In genomic region chr15:77644543-77645247, GRCh38 we compare ENCODE assay signal across 16 cellular contexts. TPM values are rescaled to one million over a fixed set of nuclear protein-coding genes. Genes with fewer than 3 reads are reported as not detected.
A peak's percentile ranks its signal among the peaks of the same experiment; 100 is the strongest.
DNase-seq lines count a peak whose midpoint lies in the region; ATAC-seq and TF ChIP-seq lines count a peak whose summit lies in the region.
"Had no signal": no experiment of that assay in that cellular context is flagged by ENCODE, and none has a peak within 500 bp of the region (broad histone marks: within the 10 kb centered on the region; RNA-seq: fewer than 3 reads in every experiment).

No MANE protein-coding gene starts in this region.

- H3K4me1 Mint-ChIP-seq in WTC11 (peaks cover 11% of the 10 kb centered on the region), immature natural killer cell (no peaks in the 10 kb centered on the region)
- H3K4me1 Mint-ChIP-seq: CD4-positive, alpha-beta memory T cell had no signal

- H3K27me3 ChIP-seq in transverse colon: no peaks in the 10 kb centered on the region
- H3K27me3 ChIP-seq: BE2C had no signal

- H3K9me3 Mint-ChIP-seq in WTC11: no peaks in the 10 kb centered on the region
- H3K9me3 Mint-ChIP-seq in immature natural killer cell: no peaks in the 10 kb centered on the region
- H3K9me3 Mint-ChIP-seq: GM23338, H9 had no signal

- no peak for TF ChIP-seq POLR2A in transverse colon (IDR thresholded peaks at IDR 0.05)

- no peak overlapping the region for H3K27ac ChIP-seq in transverse colon
- H3K27ac ChIP-seq: A549, C4-2B had no signal

- intact Hi-C loops in left colon (cut with DNase I, micrococcal nuclease): no loop called here
- intact Hi-C loops in transverse colon (cut with DNase I; ENCODE audit: low total_unique reads): loop anchor here (1.0 kb wide), 1 partner anchor 36 kb away; no protein-coding TSS in a partner anchor

- no peak overlapping the region for H3K4me3 ChIP-seq in transverse colon
- H3K4me3 ChIP-seq: A549, GM23338 had no signal

- DNase-seq in Daoy (ENCODE audit: low read depth): peak; percentile 15
- DNase-seq in WTC11 (ENCODE audit: low spot score): no peak
- no peak for DNase-seq in left colon
- peak; percentile 18 for DNase-seq in transverse colon
- no peak for DNase-seq in immature natural killer cell
- no peak for DNase-seq in stimulated activated CD4-positive, alpha-beta T cell treated with anti-CD3 and anti-CD28 coated beads, Interleukin-2, amount 100 ng/mL, for 48 hours
- no peak for DNase-seq in stimulated activated CD4-positive, alpha-beta T cell treated with anti-CD3 and anti-CD28 coated beads, Interleukin-1b, Interleukin-23, amount 100 ng/mL, for 48 hours
- DNase-seq: BE2C; CD4-positive, alpha-beta memory T cell; DMS79; GDM1; H9 had no signal

- 70% methylated on average over 14 of the region's 14 CpGs; no CpG with 5 or more reads in 1 of the 2 donors for WGBS in transverse colon (ENCODE audit: low coverage in 1 of 2), 2 donors

- H3K36me3 ChIP-seq in transverse colon: no peaks in the 10 kb centered on the region
- H3K36me3 ChIP-seq: BE2C had no signal

- CTCF ChIA-PET in WTC11 (lab: Charles Lee): interaction anchor here (0.9 to 8.0 kb wide), 7 partner anchors 10 to 176 kb away, joined by 3 to 72 read pairs (median 5); partner anchors contain the start of gene LINGO1

- no peaks in the 10 kb centered on the region for H3K9me3 ChIP-seq in transverse colon
- H3K9me3 ChIP-seq: A549, BE2C had no signal

- ATAC-seq in WTC11: no peak
- peak; percentile 39 for ATAC-seq in left colon
- ATAC-seq: A549 had no signal

- peaks cover 0 to 4% (median 2%) of the 10 kb centered on the region in 4 donors for H3K4me1 ChIP-seq in transverse colon
- H3K4me1 ChIP-seq: A549 had no signal

- no peak overlapping the region for H3K27ac Mint-ChIP-seq in WTC11
- H3K27ac Mint-ChIP-seq in immature natural killer cell: no peak overlapping the region
- H3K27ac Mint-ChIP-seq: GM23338 had no signal

- no peaks in the 10 kb centered on the region for H3K36me3 Mint-ChIP-seq in WTC11
- no peaks in the 10 kb centered on the region for H3K36me3 Mint-ChIP-seq in immature natural killer cell
- H3K36me3 Mint-ChIP-seq: CD4-positive, alpha-beta memory T cell had no signal

- in situ Hi-C loops in transverse colon (cut with MboI; ENCODE audit: low pct_ligation_motif_present in 1 of 4, low pct_unique_long_range_greater_than_20kb in 1 of 4, low sequenced_read_pairs in 3 of 4): loop anchor here in 2 of 4 donors (25.0 kb wide), 1 partner anchor 168 kb away; no protein-coding TSS in a partner anchor

- no peak overlapping the region for H3K4me3 Mint-ChIP-seq in WTC11
- no peak overlapping the region for H3K4me3 Mint-ChIP-seq in immature natural killer cell
- H3K4me3 Mint-ChIP-seq: CD4-positive, alpha-beta memory T cell; GM23338; H9 had no signal

- H3K27me3 Mint-ChIP-seq in WTC11 (ENCODE audit: low read depth): no peaks in the 10 kb centered on the region
- H3K27me3 Mint-ChIP-seq in immature natural killer cell (ENCODE audit: low read depth in 3 of 3): peaks cover 3 to 6% (median 4%) of the 10 kb centered on the region in 3 donors

- POLR2A ChIA-PET in WTC11 (lab: Charles Lee): interaction anchor here (0.6 to 1.0 kb wide), 2 partner anchors 12 to 94 kb away, joined by 3 read pairs; no protein-coding TSS in a partner anchor

- TF ChIP-seq CTCF in WTC11 (IDR thresholded peaks at IDR 0.05) (no peak), transverse colon (IDR thresholded peaks at IDR 0.05) (no peak)

- no peak for TF ChIP-seq EP300 in transverse colon (IDR thresholded peaks at IDR 0.05; ENCODE audit: low read depth)

TF ChIP-seq in WTC11, 78 proteins besides CTCF, POLR2A, EP300 and RAD21:
- no peak for TF ChIP-seq NR3C1 (CRISPR knock-in tag; conservative IDR thresholded peaks at IDR 0.05; ENCODE audit: low read depth)
- 0 out of 2 replicates have a peak, but pooled peaks have one; percentile 37 for TF ChIP-seq GTF2I (CRISPR knock-in tag; conservative IDR thresholded peaks at IDR 0.05)
- no peak for TF ChIP-seq SOX15 (CRISPR knock-in tag; IDR thresholded peaks at IDR 0.05)

RNA-seq across cellular contexts. Expression of gene LINGO1, which starts 12.0 kb away (rescaled TPM):
- 0.11 TPM in 1 of 2 replicates, not detected in the other for total RNA-seq in Daoy (2014; rRNA removed; shearing (Covaris generic))
- 51.3 to 60.5 TPM (median 58.9 TPM) in 3 replicates for total RNA-seq in WTC11 (2021)
- 1 to 10 TPM; 1.2 to 2.2 TPM for total RNA-seq in left colon
- under 1 TPM in 2 of 4 donors, not detected in 2; 0.27 to 0.95 TPM for total RNA-seq in transverse colon
- polyA plus RNA-seq in immature natural killer cell: not detected
- total RNA-seq: CD4-positive, alpha-beta memory T cell had no signal
- polyA plus RNA-seq: AG04450; CD4-positive, alpha-beta memory T cell had no signal

Comparison
In these comparisons a context has a peak if more than half of its experiments do, and no peak if none do; other contexts are left out.
1. DNase-seq: peak in Daoy (single experiment) and transverse colon (single experiment); none in WTC11 (single experiment), left colon (0 of 2), immature natural killer cell (0 of 3), stimulated activated CD4-positive, alpha-beta T cell treated with anti-CD3 and anti-CD28 coated beads, Interleukin-2, amount 100 ng/mL, for 48 hours (0 of 2) and stimulated activated CD4-positive, alpha-beta T cell treated with anti-CD3 and anti-CD28 coated beads, Interleukin-1b, Interleukin-23, amount 100 ng/mL, for 48 hours (single experiment).
2. RNA of gene LINGO1, which starts 12.0 kb away (total RNA-seq): 51.3 to 60.5 TPM in WTC11; 1.2 to 2.2 TPM in left colon, 0.27 to 0.95 TPM in transverse colon and 0.11 TPM in Daoy; every median in the first group is over 10 times any median in the second.